ENCODE assay signal across 11 cellular contexts in genomic region chr4:95546866-95547707, GRCh38. TPM values are rescaled to one million over a fixed set of nuclear protein-coding genes. Genes with fewer than 3 reads are reported as not detected.
DNase-seq lines count a peak whose midpoint lies in the region; ATAC-seq and TF ChIP-seq lines count a peak whose summit lies in the region.
"Had no signal": no experiment of that assay in that cellular context is flagged by ENCODE, and none has a peak within 500 bp of the region (broad histone marks: within the 10 kb centered on the region; RNA-seq: fewer than 3 reads in every experiment).

No MANE protein-coding gene starts in this region.

- TF ChIP-seq CTCF in PC-3 (conservative IDR thresholded peaks at IDR 0.05; ENCODE audit: low read depth, low read length), result no peak
- no peak for TF ChIP-seq CTCF in colonic mucosa (IDR thresholded peaks at IDR 0.05)
- no peak for TF ChIP-seq CTCF in suprapubic skin (IDR thresholded peaks at IDR 0.05)

- H3K9me3 Mint-ChIP-seq in activated naive CD4-positive, alpha-beta T cell treated with anti-CD3 and anti-CD28 coated beads for 36 hours, result no peaks in the 10 kb centered on the region

- H2AFZ ChIP-seq in PC-3 (ENCODE audit: low read length), result peak overlapping the region; percentile 69; the same call in 1 of the 2 replicates

- H3K9ac ChIP-seq in PC-3 (ENCODE audit: low read length), result no peak overlapping the region
- H3K9ac ChIP-seq in colonic mucosa (ENCODE audit: low read depth in 2 of 2, low read length in 2 of 2), result peak overlapping the region; percentile 14 to 28

- CTCF ChIA-PET in PC-3 (lab: Charles Lee), result interaction anchor here (0.6 to 0.7 kb wide), 3 partner anchors 377 to 587 kb away, joined by 3 to 8 read pairs (median 5); no protein-coding TSS in a partner anchor
- CTCF ChIA-PET in activated naive CD4-positive, alpha-beta T cell treated with anti-CD3 and anti-CD28 coated beads for 36 hours (lab: Charles Lee), result no interaction called here

- no peaks in the 10 kb centered on the region for H3K79me2 ChIP-seq in PC-3 (ENCODE audit: low read length)

- H3K27ac ChIP-seq in PC-3 (ENCODE audit: low read length) (no peak overlapping the region), colonic mucosa (peak overlapping the region; percentile 75), suprapubic skin (no peak overlapping the region)

- POLR2A ChIA-PET in PC-3 (lab: Charles Lee; ENCODE audit: unreplicated experiment), result no interaction called here

- 34% methylated on average over 22 of the region's 22 CpGs for WGBS in suprapubic skin

- no peaks in the 10 kb centered on the region for H4K20me1 ChIP-seq in PC-3 (ENCODE audit: low read length)

- H3K4me3 Mint-ChIP-seq in activated naive CD4-positive, alpha-beta T cell treated with anti-CD3 and anti-CD28 coated beads for 36 hours, result no peak overlapping the region

- H3K4me1 ChIP-seq in PC-3 (ENCODE audit: insufficient read depth, low read length) (peaks cover 4% of the 10 kb centered on the region), colonic mucosa (no peaks in the 10 kb centered on the region), suprapubic skin (peaks cover 27% of the 10 kb centered on the region)

- TF ChIP-seq EP300 in suprapubic skin (IDR thresholded peaks at IDR 0.05), result no peak

- H3K27me3 Mint-ChIP-seq in activated naive CD4-positive, alpha-beta T cell treated with anti-CD3 and anti-CD28 coated beads for 36 hours (ENCODE audit: low read depth), result peaks cover 41% of the 10 kb centered on the region

- H3K4me1 Mint-ChIP-seq in activated naive CD4-positive, alpha-beta T cell treated with anti-CD3 and anti-CD28 coated beads for 36 hours (ENCODE audit: low read depth), result peaks cover 15% of the 10 kb centered on the region

- intact Hi-C loops in PC-3 (cut with micrococcal nuclease), result loop anchor here (10.0 kb wide), 2 partner anchors 382 to 808 kb away; no protein-coding TSS in a partner anchor
- intact Hi-C loops in colonic mucosa (cut with DNase I), result no loop called here
- intact Hi-C loops in activated naive CD4-positive, alpha-beta T cell treated with anti-CD3 and anti-CD28 coated beads for 36 hours (cut with micrococcal nuclease), result loop anchor here (10.0 kb wide), 1 partner anchor 382 kb away; no protein-coding TSS in a partner anchor

- no peak for TF ChIP-seq POLR2A in suprapubic skin (IDR thresholded peaks at IDR 0.05)

- H3K36me3 Mint-ChIP-seq in activated naive CD4-positive, alpha-beta T cell treated with anti-CD3 and anti-CD28 coated beads for 36 hours (ENCODE audit: low read depth), result no peaks in the 10 kb centered on the region
- H3K36me3 Mint-ChIP-seq: immature natural killer cell had no signal

- H3K4me3 ChIP-seq in PC-3 (ENCODE audit: low read length) (peak overlapping the region; percentile 68; the same call in 1 of the 2 replicates), colonic mucosa (peak overlapping the region; percentile 48), suprapubic skin (peak overlapping the region; percentile 55)

- DNase-seq in PC-3 (no peak), colonic mucosa (no peak), medulla oblongata (ENCODE audit: extremely low spot score) (peak; percentile 56), suprapubic skin (ENCODE audit: low spot score in 2 of 2) (no peak), DMS114 treated with DMSO at 0.1 percent for 48 hours (lab: John Stamatoyannopoulos, UW; ENCODE audit: unreplicated experiment) (no peak)
- no peak for DNase-seq in activated naive CD4-positive, alpha-beta T cell treated with anti-CD3 and anti-CD28 coated beads for 36 hours
- DNase-seq: activated naive CD4-positive, alpha-beta T cell treated with Interleukin-2 at 50 U/mL for 16 hours; immature natural killer cell had no signal

- peak overlapping the region; percentile 95 for H3K4me2 ChIP-seq in PC-3 (ENCODE audit: low read length)

- H3K9me2 ChIP-seq in PC-3 (replicated peaks; ENCODE audit: low read length), result no peaks in the 10 kb centered on the region

- peak; percentile 6; the same call in 1 of the 2 replicates for ATAC-seq in PC-3
- no peak for ATAC-seq in HG03439 (IDR thresholded peaks at IDR 0.05; ENCODE audit: unreplicated experiment)
- no peak for ATAC-seq in GM21786 (IDR thresholded peaks at IDR 0.05; ENCODE audit: unreplicated experiment)

- H3K9me3 ChIP-seq in PC-3 (ENCODE audit: low read length) (no peaks in the 10 kb centered on the region), colonic mucosa (no peaks in the 10 kb centered on the region), suprapubic skin (no peaks in the 10 kb centered on the region)

- H3K27ac Mint-ChIP-seq in activated naive CD4-positive, alpha-beta T cell treated with anti-CD3 and anti-CD28 coated beads for 36 hours, result no peak overlapping the region
- H3K27ac Mint-ChIP-seq: immature natural killer cell had no signal

- no peaks in the 10 kb centered on the region for H3F3A ChIP-seq in PC-3 (ENCODE audit: low read length, unreplicated experiment)

- H3K27me3 ChIP-seq in PC-3 (ENCODE audit: low read length), result peaks cover 47% of the 10 kb centered on the region
- peaks cover 29% of the 10 kb centered on the region for H3K27me3 ChIP-seq in colonic mucosa
- H3K27me3 ChIP-seq in suprapubic skin, result peaks cover 45% of the 10 kb centered on the region

- BruUV-seq in PC-3 (replicated peaks; lab: Mats Ljungman, UMichigan), result no TSS peak

- H3K36me3 ChIP-seq in PC-3 (ENCODE audit: low read depth, low read length) (no peaks in the 10 kb centered on the region), colonic mucosa (no peaks in the 10 kb centered on the region), suprapubic skin (no peaks in the 10 kb centered on the region)

RNA-seq across cellular contexts. Expression of gene UNC5C, which starts 1.7 kb away (rescaled TPM):
- total RNA-seq in PC-3 (2014; rRNA removed) (not detected in 2 replicates), colonic mucosa (1 to 10 TPM; 3.9 to 4.2 TPM), suprapubic skin (1 to 10 TPM in 3 of 4 donors, under 1 TPM in 1; 0.98 to 2.3 (median 1.2) TPM)
- not detected for total RNA-seq in activated naive CD4-positive, alpha-beta T cell treated with anti-CD3 and anti-CD28 coated beads for 36 hours
- total RNA-seq: T-helper 1 cell treated with Interleukin-12 subunit alpha and Interleukin-12 subunit beta and Interleukin-4 antibody, amounts not matched to agents 30 ng/mL and 1 ng/mL, for 36 hours had no signal
